8 cellular contexts compared by ENCODE assay signal in the genomic region with DNA sequence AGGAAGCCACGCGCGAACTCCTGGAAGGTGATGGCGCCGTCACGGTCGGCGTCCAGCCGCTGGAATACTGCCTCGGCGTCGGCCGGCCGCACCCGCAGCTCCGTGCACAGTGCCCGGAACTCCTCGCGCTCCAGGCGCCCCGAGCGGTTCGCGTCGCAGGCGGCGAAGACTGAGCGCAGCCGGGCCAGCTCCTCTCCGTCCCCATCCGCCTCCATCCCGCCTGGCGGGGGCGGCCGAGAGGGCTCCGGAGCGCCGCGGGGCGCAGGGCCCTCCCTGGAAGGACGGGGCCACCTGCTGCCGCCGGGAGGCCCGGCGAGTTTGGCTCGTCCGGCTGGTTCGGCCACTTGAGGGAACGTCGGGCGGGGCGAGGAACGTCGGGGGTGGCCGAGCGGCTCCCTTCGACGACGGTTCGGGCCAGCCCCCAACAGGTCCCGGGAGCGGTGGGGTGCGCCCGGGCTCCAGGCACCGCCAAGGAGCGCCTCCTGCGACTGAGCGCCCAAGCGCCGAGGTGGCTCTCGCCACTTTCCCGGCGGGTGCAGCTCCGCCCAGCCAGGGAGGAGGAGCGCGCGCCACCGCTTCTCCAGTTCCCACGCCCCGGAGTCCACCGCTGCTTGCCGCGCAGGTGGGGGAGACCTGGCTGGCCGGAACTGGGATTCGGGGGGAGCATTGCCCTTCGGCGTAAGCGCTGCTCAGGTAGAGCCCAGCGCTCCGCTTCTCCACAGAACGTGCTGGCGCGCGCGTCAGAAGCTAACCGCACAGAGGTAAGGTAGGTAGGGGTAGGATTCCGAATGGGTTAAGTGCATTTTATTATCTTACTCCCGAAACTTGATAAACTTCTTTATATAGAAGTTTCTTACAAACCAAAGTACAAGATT. TPM values are rescaled to one million over a fixed set of nuclear protein-coding genes. Genes with fewer than 3 reads are reported as not detected.
DNase-seq lines count a peak whose midpoint lies in the region; ATAC-seq, FAIRE-seq and TF ChIP-seq lines count a peak whose summit lies in the region.

A gene (minus strand): TSS at position 490 of the 875 bp plus-strand sequence. CDS start 275 bp downstream, at position 215.

- WGBS in lower leg skin, 2 donors, result 6 to 9% methylated on average over 41 to 71 of the region's 98 CpGs

- TF ChIP-seq CTCF in LNCaP clone FGC (IDR thresholded peaks at IDR 0.05; ENCODE audit: control insufficient read depth, extremely low read depth, insufficient read depth), result peak; percentile 57
- TF ChIP-seq CTCF in astrocyte of the spinal cord (IDR thresholded peaks at IDR 0.05; ENCODE audit: low read depth, low read length), result no peak
- no peak for TF ChIP-seq CTCF in lower leg skin (IDR thresholded peaks at IDR 0.05)
- no peak for TF ChIP-seq CTCF in GM13976 (IDR thresholded peaks at IDR 0.05; ENCODE audit: borderline replicate concordance, control extremely low read depth, extremely low read depth, insufficient read depth, missing control alignments)

- intact Hi-C loops in lower leg skin (cut with DNase I; ENCODE audit: low total_unique reads), result no loop called here

- FAIRE-seq in GM19239 (lab: Jason Lieb, UNC), result no peak

- no peak for TF ChIP-seq POLR2A in lower leg skin (IDR thresholded peaks at IDR 0.05)

- H3K4me3 ChIP-seq in LNCaP clone FGC (ENCODE audit: low read depth, low read length) (peak within 1 kb of the TSS; percentile 60), astrocyte of the spinal cord (ENCODE audit: low read depth, low read length) (peak within 1 kb of the TSS; percentile 40), lower leg skin (ENCODE audit: low read depth, poor library complexity, severe bottlenecking) (peak within 1 kb of the TSS; percentile 10)

- DNase-seq in AG08395 (ENCODE audit: low spot score) (peak; percentile 27), LNCaP clone FGC (ENCODE audit: low read depth) (peak; percentile 56), astrocyte of the spinal cord (ENCODE audit: low read depth, low spot score) (peak; percentile 42), lower leg skin (ENCODE audit: low spot score in 2 of 2) (no peak), GM19239 (ENCODE audit: insufficient read length, low spot score) (no peak), GM13976 (ENCODE audit: low spot score) (no peak), NAMALWA (ENCODE audit: low spot score) (no peak)

- ATAC-seq in HG03354 (IDR thresholded peaks at IDR 0.05; ENCODE audit: poor library complexity, severe bottlenecking, unreplicated experiment), result no peak

- in situ Hi-C loops in astrocyte of the spinal cord (cut with HindIII; ENCODE audit: low sequenced_read_pairs) (no loop called here), GM13976 (cut with MboI; ENCODE audit: low sequenced_read_pairs, unreplicated experiment) (no loop called here)

RNA-seq across cellular contexts. Expression of the gene that starts here (rescaled TPM):
- total RNA-seq in lower leg skin, result 1 to 10 TPM; 2.7 to 4.8 (median 3.3) TPM

Comparison
In these comparisons a context has a peak if more than half of its experiments do, and no peak if none do; other contexts are left out.
1. DNase-seq: peak in AG08395 (single experiment), LNCaP clone FGC (single experiment) and astrocyte of the spinal cord (single experiment); none in lower leg skin (0 of 2), GM19239 (single experiment), GM13976 (single experiment) and NAMALWA (single experiment).
2. H3K4me3 ChIP-seq: peak in every context shown above with its lines; median percentile 60 in LNCaP clone FGC; 40 in astrocyte of the spinal cord; 10 in lower leg skin.